19 cellular contexts compared by ENCODE assay signal in the genomic region with DNA sequence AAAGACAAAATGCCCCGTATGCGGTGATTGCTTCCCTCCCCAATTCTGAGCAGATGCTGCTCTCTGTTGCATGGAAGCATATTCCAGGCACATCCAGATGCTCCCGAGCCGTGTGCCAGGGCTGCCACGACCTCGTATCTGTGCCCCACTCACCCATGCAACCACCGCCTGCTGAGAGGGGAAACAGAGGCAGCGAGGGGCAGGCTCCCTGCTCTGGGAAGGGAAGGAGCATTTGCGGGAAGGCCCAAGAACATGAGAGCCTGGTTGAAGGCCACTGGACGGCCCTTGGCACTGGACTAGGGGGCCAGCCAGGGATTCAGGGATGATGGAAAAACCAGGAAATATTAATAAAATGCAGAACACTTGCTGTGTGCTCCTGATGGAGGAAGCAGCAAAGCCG.
"Had no signal": no experiment of that assay in that cellular context is flagged by ENCODE, and none has a peak within 500 bp of the region (broad histone marks: within the 10 kb centered on the region; RNA-seq: fewer than 3 reads in every experiment).

No MANE protein-coding gene starts in this region.

- H3K27ac Mint-ChIP-seq: naive B cell had no signal

- H3K27ac ChIP-seq: dorsolateral prefrontal cortex, right atrium auricular region, stomach, thoracic aorta, transverse colon had no signal

- ATAC-seq: esophagus mucosa, left ventricle myocardium superior had no signal

- H3K36me3 ChIP-seq: right atrium auricular region, thoracic aorta, transverse colon had no signal

- H3K9me3 Mint-ChIP-seq: neural crest cell had no signal

- H3K9me3 ChIP-seq: right atrium auricular region, stomach, thoracic aorta, transverse colon had no signal

- H3K4me3 ChIP-seq: dorsolateral prefrontal cortex, lung, right atrium auricular region, stomach, thoracic aorta, transverse colon had no signal

- DNase-seq: central memory CD4-positive, alpha-beta T cell; cortex of kidney; effector CD8-positive, alpha-beta T cell; islet precursor cell; left ventricle myocardium superior; mesendoderm; naive B cell; small intestine; stimulated activated CD4-positive, alpha-beta T cell treated with anti-CD3 and anti-CD28 coated beads, Interleukin-12 subunit alpha, Interleukin-12 subunit beta, amount 100 ng/mL, for 4 hours; stimulated activated naive CD4-positive, alpha-beta T cell; stomach; substantia nigra; transverse colon had no signal

- H3K4me3 Mint-ChIP-seq: neural crest cell had no signal

- H3K27me3 ChIP-seq: dorsolateral prefrontal cortex, right atrium auricular region, stomach, transverse colon had no signal
